Comparison of ENCODE assay signal across 10 cellular contexts in the genomic region with DNA sequence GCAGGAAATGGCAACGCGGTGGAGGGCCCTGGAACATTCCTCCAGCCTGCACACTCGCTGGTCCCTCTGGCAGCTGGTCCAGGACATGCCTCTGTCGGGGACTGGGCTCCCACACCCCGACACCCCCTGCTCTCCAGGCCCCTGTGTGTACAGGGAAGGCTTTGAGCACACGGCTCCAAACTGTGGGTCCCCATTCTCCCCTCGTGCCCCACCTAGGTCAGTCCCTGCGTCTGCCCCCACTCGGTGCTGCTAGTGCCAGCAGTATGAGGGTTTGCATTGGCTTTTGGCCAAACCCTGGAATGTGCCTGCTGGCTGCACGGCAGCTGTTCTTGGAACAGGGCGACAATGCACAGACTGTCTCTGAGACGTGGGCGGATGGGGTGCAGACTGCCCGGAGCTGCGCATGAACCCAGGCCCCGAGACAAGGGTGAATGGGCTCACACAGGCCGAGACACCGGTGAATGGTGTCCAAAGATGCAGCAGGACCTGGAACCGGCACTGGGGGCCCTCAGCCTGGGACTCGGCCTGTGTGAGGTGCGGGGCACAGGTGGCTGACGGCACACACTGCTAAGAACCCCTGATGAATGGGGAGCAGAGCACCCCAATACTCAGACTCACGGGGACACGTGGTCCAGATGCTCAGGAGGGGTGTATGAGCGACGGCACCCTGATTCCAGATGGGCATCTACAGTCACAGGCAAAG. TPM values are rescaled to one million over a fixed set of nuclear protein-coding genes. Genes with fewer than 3 reads are reported as not detected.
A peak's percentile ranks its signal among the peaks of the same experiment; 100 is the strongest.
DNase-seq lines count a peak whose midpoint lies in the region; ATAC-seq and TF ChIP-seq lines count a peak whose summit lies in the region.
"Had no signal": no experiment of that assay in that cellular context is flagged by ENCODE, and none has a peak within 500 bp of the region (broad histone marks: within the 10 kb centered on the region; RNA-seq: fewer than 3 reads in every experiment).

No MANE protein-coding gene starts in this region.

- DNase-seq in AG08395 (ENCODE audit: low spot score) (peak; percentile 86), NCI-H1694 treated with DMSO at 0.1 percent for 48 hours (lab: John Stamatoyannopoulos, UW) (peak; percentile 45), breast epithelium (ENCODE audit: low spot score in 2 of 2) (peak; percentile 85 to 95), medulla oblongata (ENCODE audit: extremely low spot score) (peak; percentile 66), HPDE6-E6E7 (ENCODE audit: extremely low spot score) (no peak)
- DNase-seq in stimulated activated CD4-positive, alpha-beta T cell treated with anti-CD3 and anti-CD28 coated beads, Interleukin-15, amount 100 ng/mL, for 24 hours = no peak
- DNase-seq in activated CD4-positive, alpha-beta memory T cell treated with anti-CD3 and anti-CD28 coated beads, Interleukin-2, amount 10 ng/mL, durations not matched to agents 7 days and 5 days = no peak

- H3K9me3 Mint-ChIP-seq in activated CD4-positive, alpha-beta memory T cell treated with anti-CD3 and anti-CD28 coated beads, Interleukin-2, amount 10 ng/mL, durations not matched to agents 7 days and 5 days = no peaks in the 10 kb centered on the region
- H3K9me3 Mint-ChIP-seq: neural crest cell had no signal

- no peaks in the 10 kb centered on the region for H3K27me3 ChIP-seq in breast epithelium

- ATAC-seq in HG03108 (IDR thresholded peaks at IDR 0.05; ENCODE audit: unreplicated experiment) = no peak

- no peaks in the 10 kb centered on the region for H3K4me1 Mint-ChIP-seq in activated CD4-positive, alpha-beta memory T cell treated with anti-CD3 and anti-CD28 coated beads, Interleukin-2, amount 10 ng/mL, durations not matched to agents 7 days and 5 days
- H3K4me1 Mint-ChIP-seq: neural crest cell had no signal

- no peak overlapping the region for H3K4me3 Mint-ChIP-seq in activated CD4-positive, alpha-beta memory T cell treated with anti-CD3 and anti-CD28 coated beads, Interleukin-2, amount 10 ng/mL, durations not matched to agents 7 days and 5 days
- H3K4me3 Mint-ChIP-seq: neural crest cell had no signal

- peaks cover 2% of the 10 kb centered on the region for H3K27me3 Mint-ChIP-seq in activated CD4-positive, alpha-beta memory T cell treated with anti-CD3 and anti-CD28 coated beads, Interleukin-2, amount 10 ng/mL, durations not matched to agents 7 days and 5 days

- intact Hi-C loops in breast epithelium (cut with DNase I; ENCODE audit: low total_unique reads) = no loop called here

- POLR2A ChIA-PET in activated CD4-positive, alpha-beta memory T cell treated with anti-CD3 and anti-CD28 coated beads, Interleukin-2, amount 10 ng/mL, durations not matched to agents 7 days and 5 days (lab: Charles Lee) = no interaction called here

- peak overlapping the region; percentile 76 to 85 for H3K27ac ChIP-seq in breast epithelium

- no peaks in the 10 kb centered on the region for H3K9me3 ChIP-seq in breast epithelium

- TF ChIP-seq POLR2A in breast epithelium (IDR thresholded peaks at IDR 0.05) = no peak

- no peaks in the 10 kb centered on the region for H3K36me3 Mint-ChIP-seq in activated CD4-positive, alpha-beta memory T cell treated with anti-CD3 and anti-CD28 coated beads, Interleukin-2, amount 10 ng/mL, durations not matched to agents 7 days and 5 days (ENCODE audit: low read depth)

- H3K4me1 ChIP-seq in breast epithelium = peaks cover 19 to 22% of the 10 kb centered on the region in 2 donors

- no peaks in the 10 kb centered on the region for H3K36me3 ChIP-seq in breast epithelium

- CTCF ChIA-PET in activated CD4-positive, alpha-beta memory T cell treated with anti-CD3 and anti-CD28 coated beads, Interleukin-2, amount 10 ng/mL, durations not matched to agents 7 days and 5 days (lab: Charles Lee) = interaction anchor here (10.1 kb wide), 1 partner anchor 134 kb away, joined by 287 read pairs; no protein-coding TSS in a partner anchor

- TF ChIP-seq CTCF in breast epithelium (IDR thresholded peaks at IDR 0.05) = peak in 1 of 3 donors; percentile 21

- H3K27ac Mint-ChIP-seq in activated CD4-positive, alpha-beta memory T cell treated with anti-CD3 and anti-CD28 coated beads, Interleukin-2, amount 10 ng/mL, durations not matched to agents 7 days and 5 days = no peak overlapping the region

- H3K4me3 ChIP-seq in breast epithelium = peak overlapping the region in 1 of 3 donors; percentile 34

RNA-seq across cellular contexts. Expression of a gene that starts 7.5 kb away (rescaled TPM):
- 10 to 100 TPM in 2 of 3 donors, not detected in 1; 10.7 to 12.1 TPM for total RNA-seq in breast epithelium
- not detected for total RNA-seq in activated CD4-positive, alpha-beta memory T cell treated with anti-CD3 and anti-CD28 coated beads, Interleukin-2, amount 10 ng/mL, durations not matched to agents 7 days and 5 days
- total RNA-seq: neural crest cell; T-helper 1 cell treated with Interleukin-12 subunit alpha and Interleukin-12 subunit beta and Interleukin-4 antibody, amounts not matched to agents 30 ng/mL and 1 ng/mL, for 36 hours had no signal

RNA-seq across cellular contexts. Expression of a gene that starts 11.5 kb away (rescaled TPM):
- 1 to 10 TPM in 2 of 3 donors, not detected in 1; 1.6 to 5.6 TPM for total RNA-seq in breast epithelium
- total RNA-seq in activated CD4-positive, alpha-beta memory T cell treated with anti-CD3 and anti-CD28 coated beads, Interleukin-2, amount 10 ng/mL, durations not matched to agents 7 days and 5 days = under 1 TPM; 0.38 to 0.60 TPM
- total RNA-seq: neural crest cell; T-helper 1 cell treated with Interleukin-12 subunit alpha and Interleukin-12 subunit beta and Interleukin-4 antibody, amounts not matched to agents 30 ng/mL and 1 ng/mL, for 36 hours had no signal

RNA-seq across cellular contexts. Expression of a gene that starts 25.6 kb away (rescaled TPM):
- 10 to 100 TPM; 21.4 to 36.0 (median 23.6) TPM for total RNA-seq in breast epithelium
- total RNA-seq in activated CD4-positive, alpha-beta memory T cell treated with anti-CD3 and anti-CD28 coated beads, Interleukin-2, amount 10 ng/mL, durations not matched to agents 7 days and 5 days = 100 to 1,000 TPM; 590 TPM
- total RNA-seq: neural crest cell had no signal

Comparison
In these comparisons a context has a peak if more than half of its experiments do, and no peak if none do; other contexts are left out.
1. DNase-seq: peak in AG08395 (single experiment), NCI-H1694 treated with DMSO at 0.1 percent for 48 hours (single experiment), breast epithelium (2 of 2) and medulla oblongata (single experiment); none in stimulated activated CD4-positive, alpha-beta T cell treated with anti-CD3 and anti-CD28 coated beads, Interleukin-15, amount 100 ng/mL, for 24 hours (single experiment), activated CD4-positive, alpha-beta memory T cell treated with anti-CD3 and anti-CD28 coated beads, Interleukin-2, amount 10 ng/mL, durations not matched to agents 7 days and 5 days (single experiment) and HPDE6-E6E7 (single experiment).
2. RNA of a gene that starts 25.6 kb away (total RNA-seq): 590 TPM in activated CD4-positive, alpha-beta memory T cell treated with anti-CD3 and anti-CD28 coated beads, Interleukin-2, amount 10 ng/mL, durations not matched to agents 7 days and 5 days; 21.4 to 36.0 TPM in breast epithelium; every median in the first group is over 10 times any median in the second.